27 cellular contexts compared by ENCODE assay signal in genomic region chr22:49726701-49727101, GRCh38.
"Had no signal": no experiment of that assay in that cellular context is flagged by ENCODE, and none has a peak within 500 bp of the region (broad histone marks: within the 10 kb centered on the region; RNA-seq: fewer than 3 reads in every experiment).

No MANE protein-coding gene starts in this region.

- H3K36me3 ChIP-seq: MG63, SJSA1 had no signal

- ATAC-seq: activated CD4-positive, CD25-positive, alpha-beta regulatory T cell treated with anti-CD3 and anti-CD28 coated beads, Interleukin-2, amount 50 U/mL, for 24 hours; activated CD8-positive, alpha-beta T cell treated with anti-CD3 and anti-CD28 coated beads for 36 hours; PC-3; SK-N-SH treated with all-trans-retinoic acid at 6 μM for 48 hours had no signal

- H3K4me3 ChIP-seq: MG63, SJSA1 had no signal

- DNase-seq: activated CD4-positive, alpha-beta T cell treated with anti-CD3 and anti-CD28 coated beads for 4 hours; activated CD8-positive, alpha-beta T cell treated with anti-CD3 and anti-CD28 coated beads for 36 hours; activated gamma-delta T cell; activated naive CD4-positive, alpha-beta T cell treated with anti-CD3 and anti-CD28 coated beads for 36 hours; activated T-cell treated with anti-CD3 and anti-CD28 coated beads, Interleukin-2, amount 50 U/mL, for 24 hours; amygdala; MG63; MV-4-11; NCI-H1092 treated with DMSO at 0.1 percent for 48 hours; NCI-H1417 treated with DMSO at 0.1 percent for 48 hours; NCI-H1694; NCI-H2029; NCI-H2107; NCI-H345; NCI-H510A; NCI-H526 treated with DMSO at 0.1 percent for 48 hours; NCI-H82; PC-3; SHP77; SW 1271 had no signal

- H3K27ac Mint-ChIP-seq: activated CD8-positive, alpha-beta T cell treated with anti-CD3 and anti-CD28 coated beads for 36 hours; activated naive CD4-positive, alpha-beta T cell treated with anti-CD3 and anti-CD28 coated beads for 36 hours; activated naive CD8-positive, alpha-beta T cell; activated T-cell treated with anti-CD3 and anti-CD28 coated beads, Interleukin-2, amount 50 U/mL, for 24 hours; activated T-helper 1 cell treated with anti-CD3 and anti-CD28 coated beads, Interleukin-12 subunit alpha, Interleukin-12 subunit beta, Interleukin-2, Interleukin-4 antibody, amounts not matched to agents 30 ng/mL and 10 ng/mL and 1 ng/mL, durations not matched to agents 14 hours and 24 hours and 36 hours; brain; T-helper 2 cell treated with Interferon-gamma antibody and Interleukin-4, amounts not matched to agents 5 μg/mL and 100 μg/mL, for 36 hours had no signal

- H3K4me3 Mint-ChIP-seq: activated CD8-positive, alpha-beta T cell treated with anti-CD3 and anti-CD28 coated beads for 36 hours; activated T-cell treated with anti-CD3 and anti-CD28 coated beads, Interleukin-2, amount 50 U/mL, for 24 hours; activated T-helper 1 cell treated with anti-CD3 and anti-CD28 coated beads, Interleukin-12 subunit alpha, Interleukin-12 subunit beta, Interleukin-2, Interleukin-4 antibody, amounts not matched to agents 30 ng/mL and 10 ng/mL and 1 ng/mL, durations not matched to agents 14 hours and 24 hours and 36 hours; brain; T-helper 2 cell treated with Interferon-gamma antibody and Interleukin-4, amounts not matched to agents 5 μg/mL and 100 μg/mL, for 36 hours had no signal

- H3K9me3 Mint-ChIP-seq: activated CD8-positive, alpha-beta T cell treated with anti-CD3 and anti-CD28 coated beads for 36 hours; activated naive CD4-positive, alpha-beta T cell treated with anti-CD3 and anti-CD28 coated beads for 36 hours; activated T-cell treated with anti-CD3 and anti-CD28 coated beads, Interleukin-2, amount 50 U/mL, for 24 hours; activated T-helper 1 cell treated with anti-CD3 and anti-CD28 coated beads, Interleukin-12 subunit alpha, Interleukin-12 subunit beta, Interleukin-2, Interleukin-4 antibody, amounts not matched to agents 30 ng/mL and 10 ng/mL and 1 ng/mL, durations not matched to agents 14 hours and 24 hours and 36 hours; T-helper 2 cell treated with Interferon-gamma antibody and Interleukin-4, amounts not matched to agents 5 μg/mL and 100 μg/mL, for 36 hours had no signal

- H3K4me1 Mint-ChIP-seq: brain had no signal

- H3K4me1 ChIP-seq: SJSA1 had no signal

- H3K27ac ChIP-seq: SJSA1 had no signal
